Comparison of ENCODE assay signal across 8 cellular contexts in the genomic region with DNA sequence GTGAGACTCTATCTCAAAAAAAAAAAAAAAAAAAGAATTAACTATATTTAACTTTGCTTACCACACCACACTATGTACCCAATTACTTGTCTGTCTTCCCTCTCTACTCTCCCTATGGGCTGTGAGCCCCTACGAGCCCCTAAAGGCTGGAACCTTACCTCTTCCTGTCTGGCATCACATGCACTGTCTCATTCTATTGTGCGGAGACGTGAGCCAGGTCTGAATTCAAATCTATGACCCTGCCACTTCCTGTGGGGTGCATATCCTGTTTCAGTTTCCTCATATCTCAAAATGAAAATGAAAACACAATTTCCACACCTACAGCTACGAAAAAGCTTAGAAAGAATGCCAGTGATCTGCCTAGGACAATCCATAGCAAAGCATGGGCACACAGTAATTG. TPM values are rescaled to one million over a fixed set of nuclear protein-coding genes. Genes with fewer than 3 reads are reported as not detected.
DNase-seq lines count a peak whose midpoint lies in the region; ATAC-seq, FAIRE-seq and TF ChIP-seq lines count a peak whose summit lies in the region.

No MANE protein-coding gene starts in this region.

- no peak overlapping the region for H3K4me3 ChIP-seq in ovary

- intact Hi-C loops in ovary (cut with DNase I) = no loop called here

- peak; percentile 39 for DNase-seq in activated CD4-positive, alpha-beta T cell treated with anti-CD3 and anti-CD28 coated beads for 1 hour
- DNase-seq in epithelial cell of prostate (ENCODE audit: low read depth, low spot score) (no peak), frontal cortex (ENCODE audit: low spot score in 2 of 2) (no peak), glomerular visceral epithelial cell (ENCODE audit: extremely low spot score) (no peak), ovary (no peak)
- peak; percentile 12 to 24 for DNase-seq in stimulated activated CD8-positive, alpha-beta memory T cell treated with anti-CD3 and anti-CD28 coated beads, Interleukin-4, amount 100 ng/mL, for 4 hours (ENCODE audit: low read depth in 2 of 2, low spot score in 1 of 2)

- H3K4me1 ChIP-seq in ovary (ENCODE audit: insufficient read depth) = no peaks in the 10 kb centered on the region

- TF ChIP-seq POLR2A in ovary (IDR thresholded peaks at IDR 0.05) = no peak

- no peaks in the 10 kb centered on the region for H3K27me3 ChIP-seq in ovary

- H3K36me3 ChIP-seq in ovary = no peaks in the 10 kb centered on the region

- H3K27ac ChIP-seq in epithelial cell of prostate (peak overlapping the region; percentile 91), ovary (no peak overlapping the region)

- ATAC-seq in GM19324 (IDR thresholded peaks at IDR 0.05; ENCODE audit: low FRiP score, unreplicated experiment) = peak; percentile 50
- peak; percentile 62 for ATAC-seq in HG03135 (IDR thresholded peaks at IDR 0.05; ENCODE audit: unreplicated experiment)

- no peak for TF ChIP-seq EP300 in ovary (IDR thresholded peaks at IDR 0.05)

- no peaks in the 10 kb centered on the region for H3K9me3 ChIP-seq in ovary

- WGBS in ovary, 3 donors = 54 to 63% (median 57%) methylated on average over 4 of the region's 4 CpGs

- no peak for TF ChIP-seq CTCF in ovary (IDR thresholded peaks at IDR 0.05)

- FAIRE-seq in frontal cortex (lab: Jason Lieb, UNC) = no peak

RNA-seq across cellular contexts. Expression of gene HS3ST1, which starts 42.9 kb away (rescaled TPM):
- total RNA-seq in frontal cortex (6.9 TPM), ovary (10 to 100 TPM; 17.0 to 64.7 (median 35.9) TPM)
- polyA plus RNA-seq in ovary = 10 to 100 TPM; 10.1 to 48.8 TPM

Comparison
In these comparisons a context has a peak if more than half of its experiments do, and no peak if none do; other contexts are left out.
1. DNase-seq: peak in activated CD4-positive, alpha-beta T cell treated with anti-CD3 and anti-CD28 coated beads for 1 hour (single experiment) and stimulated activated CD8-positive, alpha-beta memory T cell treated with anti-CD3 and anti-CD28 coated beads, Interleukin-4, amount 100 ng/mL, for 4 hours (2 of 2); none in epithelial cell of prostate (single experiment), frontal cortex (0 of 2), glomerular visceral epithelial cell (single experiment) and ovary (0 of 5).